8 cellular contexts compared by ENCODE assay signal in the genomic region with DNA sequence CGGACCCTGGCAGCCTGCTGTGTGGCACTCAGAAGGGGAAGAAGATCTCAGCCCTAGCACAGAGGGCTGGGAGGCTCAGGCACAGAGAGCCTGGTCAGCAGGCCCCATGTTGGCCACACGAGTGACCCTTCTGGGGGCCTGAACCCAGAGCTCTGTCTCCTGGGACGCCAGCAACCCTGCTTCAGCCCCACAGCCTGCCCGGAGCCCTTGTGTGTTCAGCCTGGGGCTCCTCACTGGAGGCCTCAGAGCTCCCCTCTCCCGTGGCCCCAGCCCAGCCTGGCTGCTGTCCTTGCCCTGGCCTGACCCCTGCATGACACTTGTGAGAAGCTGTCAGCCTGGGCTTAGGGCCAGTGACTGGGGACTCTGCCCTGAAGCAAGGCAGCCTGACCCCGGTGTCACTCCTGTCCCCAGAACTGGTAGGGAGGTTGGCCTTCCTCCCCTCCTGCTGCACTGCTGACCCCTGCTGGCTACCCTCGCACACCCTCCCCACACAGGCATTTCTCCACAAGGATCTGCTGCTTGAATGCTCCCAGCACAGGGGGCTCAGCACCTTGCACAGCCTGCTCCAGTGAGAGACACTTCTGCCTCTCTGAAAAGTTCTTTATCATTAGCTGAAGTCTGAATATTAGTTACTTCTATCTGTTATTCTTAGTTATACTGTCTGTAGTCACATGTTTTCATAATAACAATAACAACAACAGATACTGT. TPM values are rescaled to one million over a fixed set of nuclear protein-coding genes. Genes with fewer than 3 reads are reported as not detected.
DNase-seq lines count a peak whose midpoint lies in the region; ATAC-seq, FAIRE-seq and TF ChIP-seq lines count a peak whose summit lies in the region.

No MANE protein-coding gene starts in this region.

- no peaks in the 10 kb centered on the region for H3K36me3 ChIP-seq in parathyroid adenoma (ENCODE audit: control insufficient read depth, insufficient read depth, low read length)

- H3K27ac ChIP-seq in parathyroid adenoma, result no peak overlapping the region

- peak; percentile 73 for TF ChIP-seq CTCF in parathyroid adenoma (IDR thresholded peaks at IDR 0.05)

- H2AFZ ChIP-seq in parathyroid adenoma, result peak overlapping the region; percentile 55

- no peak for TF ChIP-seq POLR2A in GM12892 (IDR thresholded peaks at IDR 0.05; ENCODE audit: low read depth, low read length)

- DNase-seq in AG08396 (ENCODE audit: low spot score) (peak; percentile 48), GM12892 (ENCODE audit: insufficient read length) (no peak), NCI-H748 treated with DMSO at 0.1 percent for 48 hours (lab: John Stamatoyannopoulos, UW) (peak; percentile 25), activated T-cell treated with anti-CD3 and anti-CD28 coated beads for 24 hours (ENCODE audit: low read depth) (peak; percentile 7), germinal center (ENCODE audit: low spot score) (peak; percentile 37)

- H3K27me3 ChIP-seq in parathyroid adenoma (ENCODE audit: control insufficient read depth, insufficient read depth, low read length), result no peaks in the 10 kb centered on the region

- FAIRE-seq in GM12892 (lab: Jason Lieb, UNC), result peak; percentile 67

- no peaks in the 10 kb centered on the region for H3K9me3 ChIP-seq in parathyroid adenoma (ENCODE audit: control insufficient read depth, low read length)

- H3K4me3 ChIP-seq in parathyroid adenoma (ENCODE audit: low read depth, low read length), result no peak overlapping the region

- H3K4me1 ChIP-seq in parathyroid adenoma, result peaks cover 4% of the 10 kb centered on the region

- ATAC-seq in HG03095 (IDR thresholded peaks at IDR 0.05; ENCODE audit: unreplicated experiment), result no peak
- no peak for ATAC-seq in HG02642 (IDR thresholded peaks at IDR 0.05; ENCODE audit: poor library complexity, unreplicated experiment)

- no peaks in the 10 kb centered on the region for H3K79me2 ChIP-seq in parathyroid adenoma

- no peak overlapping the region for H3K4me2 ChIP-seq in parathyroid adenoma (ENCODE audit: low read length)

- no peak overlapping the region for H3K9ac ChIP-seq in parathyroid adenoma

RNA-seq across cellular contexts. Expression of gene IP6K3, which starts 15.4 kb away (rescaled TPM):
- polyA plus RNA-seq in GM12892 (2012; ENCODE audit: missing spikeins), result not detected

RNA-seq across cellular contexts. Expression of gene LEMD2, which starts 26.9 kb away (rescaled TPM):
- polyA plus RNA-seq in GM12892 (2012; ENCODE audit: missing spikeins), result 19.7 TPM

RNA-seq across cellular contexts. Expression of gene MLN, which starts 41.7 kb away (rescaled TPM):
- polyA plus RNA-seq in GM12892 (2012; ENCODE audit: missing spikeins), result not detected

RNA-seq across cellular contexts. Expression of gene UQCC2, which starts 50.6 kb away (rescaled TPM):
- 168 TPM for polyA plus RNA-seq in GM12892 (2012; ENCODE audit: missing spikeins)
